In the genomic region with DNA sequence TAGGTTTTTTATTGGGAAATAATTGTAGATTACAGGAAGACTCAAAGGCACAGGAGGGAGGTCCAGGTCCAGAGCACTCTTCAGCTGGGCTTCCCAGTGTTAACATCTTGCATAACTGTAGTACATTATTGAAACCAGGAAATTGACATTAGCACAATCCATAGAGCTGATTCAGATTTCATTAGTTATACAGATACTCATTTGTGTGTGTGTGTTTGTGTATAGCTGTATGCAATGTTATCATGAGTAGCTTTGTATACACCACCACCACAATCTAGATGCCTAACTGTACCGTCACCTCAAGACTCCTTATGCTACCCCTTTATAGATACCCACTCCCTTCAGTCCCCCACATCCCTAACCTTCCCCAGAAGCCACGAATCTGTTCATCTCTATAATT, we compare ENCODE assay signal across 25 cellular contexts.
"Had no signal": no experiment of that assay in that cellular context is flagged by ENCODE, and none has a peak within 500 bp of the region (broad histone marks: within the 10 kb centered on the region; RNA-seq: fewer than 3 reads in every experiment).

No MANE protein-coding gene starts in this region.

- DNase-seq: colonic mucosa; effector CD8-positive, alpha-beta T cell; foreskin melanocyte; glutamatergic neuron; heart right ventricle; hippocampal formation; immature natural killer cell; mucosa of descending colon; naive B cell; pancreas; stimulated activated CD4-positive, alpha-beta T cell treated with anti-CD3 and anti-CD28 coated beads, Interleukin-12 subunit alpha, Interleukin-12 subunit beta, amount 100 ng/mL, for 4 hours; stimulated activated CD4-positive, alpha-beta T cell treated with anti-CD3 and anti-CD28 coated beads, Interleukin-4, amount 100 ng/mL, for 4 hours; upper lobe of left lung had no signal

- H3K4me3 ChIP-seq: colonic mucosa, esophagus muscularis mucosa, lung, mucosa of descending colon, pancreas, right atrium auricular region, smooth muscle cell, thoracic aorta, tibial nerve, upper lobe of left lung had no signal

- H3K4me1 ChIP-seq: colonic mucosa, pancreas, right atrium auricular region had no signal

- H3K27me3 ChIP-seq: colonic mucosa, esophagus muscularis mucosa, heart right ventricle, neutrophil, pancreas, right atrium auricular region, tibial nerve, upper lobe of left lung had no signal

- H3K9me3 ChIP-seq: colonic mucosa, esophagus muscularis mucosa, mucosa of descending colon, neutrophil, pancreas, right atrium auricular region, thoracic aorta, tibial nerve, upper lobe of left lung had no signal

- H3K36me3 ChIP-seq: colonic mucosa, pancreas, right atrium auricular region, thoracic aorta had no signal

- ATAC-seq: heart right ventricle; left lobe of liver; mucosa of descending colon; natural killer cell treated with Interleukin-12 subunit alpha and Interleukin-12 subunit beta and Interleukin-15 and Interleukin-18, amount 100 ng/mL, for 72 hours; pancreas; sciatic nerve; stimulated activated memory B cell treated with anti-CD40 and anti-IgM and Interleukin-4, amounts not matched to agents 10 μg/mL and 1 μg/mL and 100 μg/mL, for 72 hours had no signal

- FAIRE-seq: pancreas, urothelium cell line had no signal

- H3K27ac ChIP-seq: colonic mucosa, esophagus muscularis mucosa, neutrophil, pancreas, right atrium auricular region, thoracic aorta, upper lobe of left lung had no signal
